13 cellular contexts compared by ENCODE assay signal in genomic region chr6:57432162-57432561, GRCh38.
A peak's percentile ranks its signal among the peaks of the same experiment; 100 is the strongest.
DNase-seq lines count a peak whose midpoint lies in the region; ATAC-seq, FAIRE-seq and TF ChIP-seq lines count a peak whose summit lies in the region.
"Had no signal": no experiment of that assay in that cellular context is flagged by ENCODE, and none has a peak within 500 bp of the region (broad histone marks: within the 10 kb centered on the region; RNA-seq: fewer than 3 reads in every experiment).

No MANE protein-coding gene starts in this region.

- H3K4me3 Mint-ChIP-seq in activated CD4-positive, alpha-beta T cell treated with anti-CD3 and anti-CD28 coated beads, Interleukin-2, amount 10 ng/mL, durations not matched to agents 7 days and 5 days, result no peak overlapping the region
- H3K4me3 Mint-ChIP-seq in activated CD4-positive, alpha-beta T cell treated with anti-CD3 and anti-CD28 coated beads for 36 hours, result no peak overlapping the region
- H3K4me3 Mint-ChIP-seq in progenitor cell of endocrine pancreas (ENCODE audit: low read depth), result no peak overlapping the region
- H3K4me3 Mint-ChIP-seq: activated T-cell treated with anti-CD3 and anti-CD28 coated beads, Interleukin-2, amount 50 U/mL, for 24 hours had no signal

- peak overlapping the region; percentile 37 for H3K27ac ChIP-seq in endothelial cell of umbilical vein (ENCODE audit: insufficient read depth, low read depth, low read length)
- H3K27ac ChIP-seq: C4-2B, dorsolateral prefrontal cortex had no signal

- peak; percentile 53 for FAIRE-seq in endothelial cell of umbilical vein (lab: Jason Lieb, UNC)
- FAIRE-seq: small intestine had no signal

- H3K36me3 Mint-ChIP-seq in activated CD4-positive, alpha-beta T cell treated with anti-CD3 and anti-CD28 coated beads, Interleukin-2, amount 10 ng/mL, durations not matched to agents 7 days and 5 days (ENCODE audit: low read depth), result peaks cover 9% of the 10 kb centered on the region
- H3K36me3 Mint-ChIP-seq in activated CD4-positive, alpha-beta T cell treated with anti-CD3 and anti-CD28 coated beads for 36 hours (ENCODE audit: low read depth), result peaks cover 12% of the 10 kb centered on the region
- no peaks in the 10 kb centered on the region for H3K36me3 Mint-ChIP-seq in progenitor cell of endocrine pancreas (ENCODE audit: insufficient read depth)

- H3K9ac ChIP-seq in endothelial cell of umbilical vein (replicated peaks; ENCODE audit: extremely low read depth, insufficient read depth, low read length), result peak overlapping the region; percentile 9

- peaks cover 18% of the 10 kb centered on the region for H3K4me1 ChIP-seq in endothelial cell of umbilical vein (ENCODE audit: control insufficient read depth, extremely low read depth, insufficient read depth, low read length)

- no peaks in the 10 kb centered on the region for H3K79me2 ChIP-seq in endothelial cell of umbilical vein (ENCODE audit: control insufficient read depth, insufficient read depth, low read length)

- H3K27me3 ChIP-seq in endothelial cell of umbilical vein (ENCODE audit: control insufficient read depth in 2 of 2, insufficient read depth in 2 of 2, low read length in 2 of 2), result no peaks in the 10 kb centered on the region
- H3K27me3 ChIP-seq: dorsolateral prefrontal cortex had no signal

- H3K9me3 ChIP-seq in endothelial cell of umbilical vein (replicated peaks; ENCODE audit: control insufficient read depth, insufficient read depth, low read length), result no peaks in the 10 kb centered on the region
- H3K9me3 ChIP-seq: mucosa of descending colon had no signal

- TF ChIP-seq CTCF in endothelial cell of umbilical vein (IDR thresholded peaks at IDR 0.05; ENCODE audit: extremely low read depth in 1 of 2, insufficient read depth in 1 of 2, low read depth in 1 of 2, low read length in 2 of 2), result no peak
- no peak for TF ChIP-seq CTCF in progenitor cell of endocrine pancreas (IDR thresholded peaks at IDR 0.05; ENCODE audit: unreplicated experiment)

- H3K4me1 Mint-ChIP-seq in activated CD4-positive, alpha-beta T cell treated with anti-CD3 and anti-CD28 coated beads, Interleukin-2, amount 10 ng/mL, durations not matched to agents 7 days and 5 days, result peaks cover 30% of the 10 kb centered on the region
- H3K4me1 Mint-ChIP-seq in activated CD4-positive, alpha-beta T cell treated with anti-CD3 and anti-CD28 coated beads for 36 hours, result peaks cover 14% of the 10 kb centered on the region
- H3K4me1 Mint-ChIP-seq in progenitor cell of endocrine pancreas (ENCODE audit: low read depth), result peaks cover 51% of the 10 kb centered on the region

- intact Hi-C loops in activated CD4-positive, alpha-beta T cell treated with anti-CD3 and anti-CD28 coated beads for 36 hours (cut with DNase I, micrococcal nuclease), result no loop called here
- intact Hi-C loops in endothelial cell of umbilical vein (cut with micrococcal nuclease), result no loop called here

- no TSS peak for BruUV-seq in endothelial cell of umbilical vein (replicated peaks; lab: Mats Ljungman, UMichigan)

- ATAC-seq in activated CD4-positive, alpha-beta T cell treated with anti-CD3 and anti-CD28 coated beads for 36 hours, result no peak
- ATAC-seq in HG03045 (IDR thresholded peaks at IDR 0.05; ENCODE audit: unreplicated experiment), result no peak
- ATAC-seq: mucosa of descending colon had no signal

- POLR2A ChIA-PET in activated CD4-positive, alpha-beta T cell treated with anti-CD3 and anti-CD28 coated beads, Interleukin-2, amount 10 ng/mL, durations not matched to agents 7 days and 5 days (lab: Charles Lee), result no interaction called here
- POLR2A ChIA-PET in activated CD4-positive, alpha-beta T cell treated with anti-CD3 and anti-CD28 coated beads for 36 hours (lab: Charles Lee), result no interaction called here
- POLR2A ChIA-PET in endothelial cell of umbilical vein (lab: Charles Lee), result no interaction called here

- DNase-seq in activated CD4-positive, alpha-beta T cell treated with anti-CD3 and anti-CD28 coated beads, Interleukin-2, amount 10 ng/mL, durations not matched to agents 7 days and 5 days, result no peak
- DNase-seq in activated CD4-positive, alpha-beta T cell treated with anti-CD3 and anti-CD28 coated beads for 36 hours, result no peak
- DNase-seq in MV-4-11 (lab: John Stamatoyannopoulos, UW), result peak; percentile 31
- peak; percentile 58 for DNase-seq in endothelial cell of umbilical vein (ENCODE audit: low read depth, low spot score)
- no peak for DNase-seq in progenitor cell of endocrine pancreas (ENCODE audit: low spot score, unreplicated experiment)
- no peak for DNase-seq in RKO (ENCODE audit: low spot score)
- DNase-seq in activated CD4-positive, alpha-beta T cell treated with anti-CD3 and anti-CD28 coated beads, Interleukin-2, amount 50 U/mL, for 4 hours, result no peak
- DNase-seq: activated T-cell treated with anti-CD3 and anti-CD28 coated beads, Interleukin-2, amount 50 U/mL, for 24 hours; dorsolateral prefrontal cortex; mucosa of descending colon; small intestine had no signal

- H3K4me3 ChIP-seq in endothelial cell of umbilical vein (replicated peaks in 1 of 3; ENCODE audit: insufficient read depth in 1 of 3, low read depth in 1 of 3, low read length in 3 of 3), result peak overlapping the region in 1 of 3 experiments; percentile 23
- H3K4me3 ChIP-seq: dorsolateral prefrontal cortex, mucosa of descending colon had no signal

- H3K27me3 Mint-ChIP-seq in activated CD4-positive, alpha-beta T cell treated with anti-CD3 and anti-CD28 coated beads, Interleukin-2, amount 10 ng/mL, durations not matched to agents 7 days and 5 days, result no peaks in the 10 kb centered on the region
- H3K27me3 Mint-ChIP-seq in activated CD4-positive, alpha-beta T cell treated with anti-CD3 and anti-CD28 coated beads for 36 hours, result no peaks in the 10 kb centered on the region
- H3K27me3 Mint-ChIP-seq in progenitor cell of endocrine pancreas, result no peaks in the 10 kb centered on the region
- H3K27me3 Mint-ChIP-seq: activated T-cell treated with anti-CD3 and anti-CD28 coated beads, Interleukin-2, amount 50 U/mL, for 24 hours had no signal

- H3K27ac Mint-ChIP-seq in activated CD4-positive, alpha-beta T cell treated with anti-CD3 and anti-CD28 coated beads, Interleukin-2, amount 10 ng/mL, durations not matched to agents 7 days and 5 days, result peak overlapping the region; percentile 81
- no peak overlapping the region for H3K27ac Mint-ChIP-seq in activated CD4-positive, alpha-beta T cell treated with anti-CD3 and anti-CD28 coated beads for 36 hours
- H3K27ac Mint-ChIP-seq in progenitor cell of endocrine pancreas, result peak overlapping the region; percentile 81

- CTCF ChIA-PET in activated CD4-positive, alpha-beta T cell treated with anti-CD3 and anti-CD28 coated beads, Interleukin-2, amount 10 ng/mL, durations not matched to agents 7 days and 5 days (lab: Charles Lee), result no interaction called here
- CTCF ChIA-PET in activated CD4-positive, alpha-beta T cell treated with anti-CD3 and anti-CD28 coated beads for 36 hours (lab: Charles Lee), result interaction anchor here (1.1 kb wide), 1 partner anchor 116 kb away, joined by 3 read pairs; no protein-coding TSS in a partner anchor
- CTCF ChIA-PET in endothelial cell of umbilical vein (lab: Charles Lee), result interaction anchor here (0.9 to 1.3 kb wide), 2 partner anchors 12 to 15 kb away, joined by 3 read pairs; no protein-coding TSS in a partner anchor

- H3K9me3 Mint-ChIP-seq in activated CD4-positive, alpha-beta T cell treated with anti-CD3 and anti-CD28 coated beads, Interleukin-2, amount 10 ng/mL, durations not matched to agents 7 days and 5 days, result no peaks in the 10 kb centered on the region
- H3K9me3 Mint-ChIP-seq in activated CD4-positive, alpha-beta T cell treated with anti-CD3 and anti-CD28 coated beads for 36 hours (ENCODE audit: low read depth), result no peaks in the 10 kb centered on the region
- no peaks in the 10 kb centered on the region for H3K9me3 Mint-ChIP-seq in progenitor cell of endocrine pancreas (ENCODE audit: low read depth)
- H3K9me3 Mint-ChIP-seq: activated T-cell treated with anti-CD3 and anti-CD28 coated beads, Interleukin-2, amount 50 U/mL, for 24 hours had no signal

- H3K4me2 ChIP-seq in endothelial cell of umbilical vein (ENCODE audit: insufficient read depth, low read length), result peak overlapping the region; percentile 72

- no peaks in the 10 kb centered on the region for H3K9me1 ChIP-seq in endothelial cell of umbilical vein (replicated peaks; ENCODE audit: control insufficient read depth, extremely low read depth, insufficient read depth, low read length)

- no peaks in the 10 kb centered on the region for H3K36me3 ChIP-seq in endothelial cell of umbilical vein (ENCODE audit: control insufficient read depth in 2 of 2, extremely low read depth in 1 of 2, insufficient read depth in 2 of 2, low read length in 2 of 2)

- no peaks in the 10 kb centered on the region for H4K20me1 ChIP-seq in endothelial cell of umbilical vein (replicated peaks; ENCODE audit: control insufficient read depth, extremely low read depth, insufficient read depth, low read length)

- dilution Hi-C loops in endothelial cell of umbilical vein (cut with MboI; ENCODE audit: extremely low pct_ligation_motif_present, low sequenced_read_pairs), result no loop called here

- TF ChIP-seq POLR2A in endothelial cell of umbilical vein (IDR thresholded peaks at IDR 0.05; ENCODE audit: low read depth, low read length), result no peak

- no peak overlapping the region for H2AFZ ChIP-seq in endothelial cell of umbilical vein (ENCODE audit: low read depth, low read length)

TF ChIP-seq in endothelial cell of umbilical vein, 7 proteins besides CTCF, POLR2A, EP300 and RAD21:
- TF ChIP-seq EZH2 (IDR thresholded peaks at IDR 0.05; ENCODE audit: borderline replicate concordance, low read depth, low read length, severe bottlenecking), result no peak
- TF ChIP-seq MYC (IDR thresholded peaks at IDR 0.05; ENCODE audit: low read depth, low read length), result no peak
- no peak for TF ChIP-seq POLR2AphosphoS5 (IDR thresholded peaks at IDR 0.05; ENCODE audit: insufficient read depth, low read depth, low read length)
- no peak for TF ChIP-seq MAX (IDR thresholded peaks at IDR 0.05; ENCODE audit: insufficient read depth, insufficient read length)

Comparison
In these comparisons a context has a peak if more than half of its experiments do, and no peak if none do; other contexts are left out.
1. DNase-seq: peak in MV-4-11 (single experiment) and endothelial cell of umbilical vein (single experiment); none in activated CD4-positive, alpha-beta T cell treated with anti-CD3 and anti-CD28 coated beads, Interleukin-2, amount 10 ng/mL, durations not matched to agents 7 days and 5 days (single experiment), activated CD4-positive, alpha-beta T cell treated with anti-CD3 and anti-CD28 coated beads for 36 hours (single experiment), progenitor cell of endocrine pancreas (single experiment), RKO (single experiment) and activated CD4-positive, alpha-beta T cell treated with anti-CD3 and anti-CD28 coated beads, Interleukin-2, amount 50 U/mL, for 4 hours (0 of 2).